8 cellular contexts compared by ENCODE assay signal in genomic region chr19:4971424-4971793, GRCh38. TPM values are rescaled to one million over a fixed set of nuclear protein-coding genes. Genes with fewer than 3 reads are reported as not detected.
DNase-seq lines count a peak whose midpoint lies in the region; ATAC-seq and TF ChIP-seq lines count a peak whose summit lies in the region.

No MANE protein-coding gene starts in this region.

- no peak for ATAC-seq in HG02571 (IDR thresholded peaks at IDR 0.05; ENCODE audit: unreplicated experiment)

- H3K36me3 ChIP-seq in testis (ENCODE audit: low read depth, missing control alignments) (no peaks in the 10 kb centered on the region), MG63 (no peaks in the 10 kb centered on the region)

- no peaks in the 10 kb centered on the region for H3K9me3 ChIP-seq in testis
- H3K9me3 ChIP-seq in MG63 = no peaks in the 10 kb centered on the region

- TF ChIP-seq CTCF in testis (IDR thresholded peaks at IDR 0.05) = no peak

- H3K27ac ChIP-seq in testis = no peak overlapping the region

- no peak for TF ChIP-seq POLR2A in testis (IDR thresholded peaks at IDR 0.05)

- peak; percentile 56 for DNase-seq in NCI-H2196 (lab: John Stamatoyannopoulos, UW; ENCODE audit: unreplicated experiment)
- peak; percentile 43 for DNase-seq in astrocyte of the hippocampus (ENCODE audit: low read depth, low spot score)
- DNase-seq in kidney tubule cell (ENCODE audit: low spot score) = peak; percentile 49
- DNase-seq in testis = peak; percentile 40
- no peak for DNase-seq in MG63
- no peak for DNase-seq in NCI-H1436 treated with DMSO at 0.1 percent for 48 hours (lab: John Stamatoyannopoulos, UW)

- H3K27me3 ChIP-seq in testis (no peaks in the 10 kb centered on the region), MG63 (no peaks in the 10 kb centered on the region)

- peaks cover 35% of the 10 kb centered on the region for H3K4me1 ChIP-seq in testis

- WGBS in testis, 2 donors = 30 to 40% methylated on average over 6 to 10 of the region's 10 CpGs

- intact Hi-C loops in testis (cut with DNase I; ENCODE audit: low total_unique reads) = no loop called here

- H3K4me3 ChIP-seq in GM08714 (ENCODE audit: low read length) = peak overlapping the region; percentile 61; the same call in 1 of the 2 replicates
- no peak overlapping the region for H3K4me3 ChIP-seq in testis
- no peak overlapping the region for H3K4me3 ChIP-seq in MG63

RNA-seq across cellular contexts. Expression of gene KDM4B, which starts 2.5 kb away (rescaled TPM):
- total RNA-seq in testis = 10 to 100 TPM; 67.7 to 72.7 TPM
- 33.3 TPM for polyA plus RNA-seq in testis (ENCODE audit: insufficient read depth, low read depth, low replicate concordance)
- total RNA-seq in MG63 (2014; rRNA removed; shearing (Covaris generic); ENCODE audit: low replicate concordance) = 10.3 and 23.5 TPM in 2 replicates

Comparison
In these comparisons a context has a peak if more than half of its experiments do, and no peak if none do; other contexts are left out.
1. DNase-seq: peak in NCI-H2196 (single experiment), astrocyte of the hippocampus (single experiment), kidney tubule cell (single experiment) and testis (single experiment); none in MG63 (single experiment) and NCI-H1436 treated with DMSO at 0.1 percent for 48 hours (single experiment).